ENCODE assay signal across 25 cellular contexts in genomic region chr7:67552738-67553137, GRCh38.
"Had no signal": no experiment of that assay in that cellular context is flagged by ENCODE, and none has a peak within 500 bp of the region (broad histone marks: within the 10 kb centered on the region; RNA-seq: fewer than 3 reads in every experiment).

No MANE protein-coding gene starts in this region.

- DNase-seq: cortex of kidney; effector CD8-positive, alpha-beta T cell; effector memory CD8-positive, alpha-beta T cell; endodermal cell; esophagus squamous epithelium; foreskin fibroblast; foreskin melanocyte; gastrocnemius medialis; glutamatergic neuron; head of caudate nucleus; heart right ventricle; hippocampal formation; left cardiac atrium; left lung; left ventricle myocardium superior; lower lobe of right lung; mesenchymal stem cell; mucosa of descending colon; naive B cell; naive thymus-derived CD8-positive, alpha-beta T cell had no signal

- H3K27ac ChIP-seq: epithelial cell of prostate, esophagus squamous epithelium, gastrocnemius medialis, heart right ventricle, left lung, lower lobe of right lung had no signal

- H3K9me3 ChIP-seq: esophagus squamous epithelium, gastrocnemius medialis, lower lobe of right lung had no signal

- ATAC-seq: effector memory CD8-positive, alpha-beta T cell; esophagus mucosa; gastrocnemius medialis; left cardiac atrium; mucosa of descending colon; naive thymus-derived CD8-positive, alpha-beta T cell had no signal

- H3K4me1 ChIP-seq: esophagus squamous epithelium, left lung, lower lobe of right lung had no signal

- H3K36me3 ChIP-seq: esophagus squamous epithelium, gastrocnemius medialis, heart right ventricle, left lung, lower lobe of right lung had no signal

- FAIRE-seq: endometrium, islet of Langerhans, keratinocyte had no signal

- H3K4me3 ChIP-seq: esophagus squamous epithelium, gastrocnemius medialis, heart right ventricle, left lung, lower lobe of right lung, mucosa of descending colon had no signal

- H3K27me3 ChIP-seq: esophagus squamous epithelium, gastrocnemius medialis, left lung had no signal
